Comparison of ENCODE assay signal across 11 cellular contexts in genomic region chr1:56375184-56375837, GRCh38.
DNase-seq lines count a peak whose midpoint lies in the region; ATAC-seq, FAIRE-seq and TF ChIP-seq lines count a peak whose summit lies in the region.
"Had no signal": no experiment of that assay in that cellular context is flagged by ENCODE, and none has a peak within 500 bp of the region (broad histone marks: within the 10 kb centered on the region; RNA-seq: fewer than 3 reads in every experiment).

No MANE protein-coding gene starts in this region.

- H3K79me2 ChIP-seq in astrocyte (ENCODE audit: insufficient read depth, low read length): no peaks in the 10 kb centered on the region

- ATAC-seq in HG03354 (IDR thresholded peaks at IDR 0.05; ENCODE audit: poor library complexity, severe bottlenecking, unreplicated experiment) (no peak), HG03521 (IDR thresholded peaks at IDR 0.05; ENCODE audit: unreplicated experiment) (no peak)

- no peaks in the 10 kb centered on the region for H3K27me3 ChIP-seq in MG63
- H3K27me3 ChIP-seq in astrocyte (ENCODE audit: insufficient read depth, low read length): no peaks in the 10 kb centered on the region

- H3K27ac ChIP-seq in astrocyte (ENCODE audit: low read depth, low read length): no peak overlapping the region
- H3K27ac ChIP-seq: skin epidermis had no signal

- no peaks in the 10 kb centered on the region for H4K20me1 ChIP-seq in astrocyte (ENCODE audit: insufficient read depth, low read length)

- no peaks in the 10 kb centered on the region for H3K36me3 ChIP-seq in MG63
- H3K36me3 ChIP-seq in astrocyte (ENCODE audit: insufficient read depth, low read length): no peaks in the 10 kb centered on the region
- H3K36me3 ChIP-seq: HAP-1 had no signal

- no peak overlapping the region for H3K9ac ChIP-seq in astrocyte (ENCODE audit: low read length)

- H3K9me3 ChIP-seq in MG63 (no peaks in the 10 kb centered on the region), astrocyte (ENCODE audit: insufficient read depth, low read depth, low read length) (no peaks in the 10 kb centered on the region)
- H3K9me3 ChIP-seq: HAP-1 had no signal

- peak; percentile 40 for DNase-seq in COLO668 (lab: John Stamatoyannopoulos, UW; ENCODE audit: unreplicated experiment)
- peak; percentile 27 for DNase-seq in MG63
- peak; percentile 51 for DNase-seq in astrocyte (ENCODE audit: low read depth)
- peak; percentile 44 for DNase-seq in myocyte (ENCODE audit: low read depth)
- no peak for DNase-seq in COLO829 (ENCODE audit: low spot score)
- DNase-seq in activated gamma-delta T cell treated with Interleukin-2 at 50 U/mL for 16 hours: no peak
- DNase-seq: NCI-H2107 had no signal

- no peak overlapping the region for H3K4me3 Mint-ChIP-seq in astrocyte (ENCODE audit: unreplicated experiment)

- no peak for TF ChIP-seq CTCF in astrocyte (IDR thresholded peaks at IDR 0.05; ENCODE audit: insufficient read depth, low read depth, low read length)

- H3K4me3 ChIP-seq in MG63 (no peak overlapping the region), astrocyte (ENCODE audit: insufficient read depth, low read depth, low read length) (no peak overlapping the region)
- H3K4me3 ChIP-seq: HAP-1, skin epidermis had no signal

- no peaks in the 10 kb centered on the region for H3K9me3 Mint-ChIP-seq in astrocyte (ENCODE audit: unreplicated experiment)

- peaks cover 18% of the 10 kb centered on the region for H3K4me1 ChIP-seq in astrocyte (ENCODE audit: insufficient read depth, low read length)
- H3K4me1 ChIP-seq: HAP-1 had no signal

- peak overlapping the region; percentile 34 for H3K4me2 ChIP-seq in astrocyte (ENCODE audit: low read length)

- peaks cover 16% of the 10 kb centered on the region for H3K4me1 Mint-ChIP-seq in astrocyte (ENCODE audit: low read depth, unreplicated experiment)

- no peak for FAIRE-seq in astrocyte (lab: Jason Lieb, UNC)

- no peak overlapping the region for H3K27ac Mint-ChIP-seq in astrocyte (ENCODE audit: unreplicated experiment)

- H2AFZ ChIP-seq in astrocyte (ENCODE audit: low read depth, low read length): no peak overlapping the region

- H3K36me3 Mint-ChIP-seq in astrocyte (ENCODE audit: low read depth, unreplicated experiment): no peaks in the 10 kb centered on the region

- peaks cover 11% of the 10 kb centered on the region for H3K27me3 Mint-ChIP-seq in astrocyte (ENCODE audit: low read depth, unreplicated experiment)

Comparison
In these comparisons a context has a peak if more than half of its experiments do, and no peak if none do; other contexts are left out.
1. DNase-seq: peak in COLO668 (single experiment), MG63 (single experiment), astrocyte (single experiment) and myocyte (single experiment); none in COLO829 (single experiment) and activated gamma-delta T cell treated with Interleukin-2 at 50 U/mL for 16 hours (single experiment).